ENCODE assay signal across 22 cellular contexts in the genomic region with DNA sequence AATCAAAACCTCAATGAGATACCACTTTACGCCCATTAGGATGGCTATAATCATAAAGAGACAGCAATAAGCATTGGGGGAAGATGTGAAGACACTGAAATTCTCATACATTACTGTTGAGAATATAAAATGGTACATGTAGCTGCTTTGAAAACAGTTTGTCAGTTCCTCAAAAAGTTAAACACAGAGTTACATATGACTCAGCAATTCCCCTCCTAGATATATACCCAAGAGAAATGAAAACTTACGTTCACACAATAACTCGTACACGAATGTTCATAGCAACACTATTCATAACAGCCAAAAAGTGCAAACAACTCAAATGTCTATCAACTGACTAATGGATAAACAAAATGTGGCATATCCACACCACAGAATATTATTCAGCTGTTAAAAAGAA.
"Had no signal": no experiment of that assay in that cellular context is flagged by ENCODE, and none has a peak within 500 bp of the region (broad histone marks: within the 10 kb centered on the region; RNA-seq: fewer than 3 reads in every experiment).

No MANE protein-coding gene starts in this region.

- H3K9me3 ChIP-seq: ascending aorta, MG63, SJCRH30 had no signal

- DNase-seq: activated B cell treated with CpG ODN at 0.5 μM for 24 hours; activated CD4-positive, alpha-beta memory T cell treated with anti-CD3 and anti-CD28 coated beads for 36 hours; activated CD4-positive, alpha-beta T cell treated with anti-CD3 and anti-CD28 coated beads for 1 hour; activated CD4-positive, alpha-beta T cell treated with anti-CD3 and anti-CD28 coated beads, Interleukin-2, amount 10 ng/mL, durations not matched to agents 24 days and 14 days; activated CD8-positive, alpha-beta memory T cell treated with anti-CD3 and anti-CD28 coated beads for 24 hours; activated effector memory CD4-positive, alpha-beta T cell treated with anti-CD3 and anti-CD28 coated beads, Interleukin-2, amount 50 U/mL, for 16 hours; activated naive CD4-positive, alpha-beta T cell treated with Interleukin-2 at 50 U/mL for 16 hours; activated naive CD8-positive, alpha-beta T cell treated with anti-CD3 and anti-CD28 coated beads, Interleukin-2, amount 50 U/mL, for 24 hours; activated T-cell treated with anti-CD3 and anti-CD28 coated beads, Interleukin-2, amount 50 U/mL, for 4 hours; amniotic stem cell; MG63; NCI-H1092 treated with DMSO at 0.1 percent for 48 hours; NCI-H1436; NCI-H1694 treated with DMSO at 0.1 percent for 48 hours; NCI-H2029 treated with DMSO at 0.1 percent for 48 hours; NCI-H345; NCI-H510A treated with DMSO at 0.1 percent for 48 hours; NCI-H69; NK-92 treated with Interleukin-12 subunit alpha and Interleukin-12 subunit beta, amount 100 ng/mL, for 24 hours; SJCRH30 had no signal

- H3K36me3 ChIP-seq: MG63 had no signal

- H3K27ac ChIP-seq: ascending aorta, SJCRH30 had no signal

- H3K4me3 ChIP-seq: ascending aorta, MG63, SJCRH30 had no signal

- H3K4me1 ChIP-seq: ascending aorta, SJCRH30 had no signal

- H3K27me3 ChIP-seq: ascending aorta, MG63, SJCRH30 had no signal

- ATAC-seq: activated naive CD4-positive, alpha-beta T cell treated with anti-CD3 and anti-CD28 coated beads, Interleukin-2, amount 50 U/mL, for 72 hours; activated naive CD8-positive, alpha-beta T cell treated with anti-CD3 and anti-CD28 coated beads, Interleukin-2, amount 50 U/mL, for 24 hours; activated T-cell treated with anti-CD3 and anti-CD28 coated beads, Interleukin-2, amount 50 U/mL, for 4 hours had no signal
